In genomic region chr11:104918113-104918824, GRCh38 we compare ENCODE assay signal across 9 cellular contexts. TPM values are rescaled to one million over a fixed set of nuclear protein-coding genes. Genes with fewer than 3 reads are reported as not detected.
DNase-seq lines count a peak whose midpoint lies in the region; ATAC-seq and TF ChIP-seq lines count a peak whose summit lies in the region.
"Had no signal": no experiment of that assay in that cellular context is flagged by ENCODE, and none has a peak within 500 bp of the region (broad histone marks: within the 10 kb centered on the region; RNA-seq: fewer than 3 reads in every experiment).

No MANE protein-coding gene starts in this region.

- in situ Hi-C loops in GM13977 (cut with MboI; ENCODE audit: low pct_unique_long_range_greater_than_20kb, low sequenced_read_pairs, unreplicated experiment): no loop called here

- H3K36me3 ChIP-seq in tibial artery: no peaks in the 10 kb centered on the region

- H3K4me1 ChIP-seq in tibial artery: peaks cover 0 to 15% (median 1%) of the 10 kb centered on the region in 4 donors

- peak; percentile 10 for DNase-seq in GM13977 (ENCODE audit: low spot score)
- no peak for DNase-seq in activated naive CD4-positive, alpha-beta T cell treated with anti-CD3 and anti-CD28 coated beads, Interleukin-2, amount 50 U/mL, for 72 hours (ENCODE audit: low spot score in 2 of 2)
- no peak for DNase-seq in left colon
- DNase-seq in tibial artery: no peak
- no peak for DNase-seq in NCI-H1694 (lab: John Stamatoyannopoulos, UW)
- no peak for DNase-seq in effector CD8-positive, alpha-beta T cell (lab: John Stamatoyannopoulos, UW)

- no peaks in the 10 kb centered on the region for H3K9me3 ChIP-seq in tibial artery

- peaks cover 4 to 8% of the 10 kb centered on the region in 2 donors for H3K36me3 Mint-ChIP-seq in activated naive CD4-positive, alpha-beta T cell treated with anti-CD3 and anti-CD28 coated beads, Interleukin-2, amount 50 U/mL, for 72 hours

- no peak for TF ChIP-seq CTCF in GM13977 (IDR thresholded peaks at IDR 0.05; ENCODE audit: extremely low read depth, insufficient read depth, missing control alignments)
- TF ChIP-seq CTCF in tibial artery (IDR thresholded peaks at IDR 0.05): no peak

- ATAC-seq in HG02852 (IDR thresholded peaks at IDR 0.05; ENCODE audit: unreplicated experiment): peak; percentile 70
- peak; percentile 85 to 87 for ATAC-seq in activated naive CD4-positive, alpha-beta T cell treated with anti-CD3 and anti-CD28 coated beads, Interleukin-2, amount 50 U/mL, for 72 hours
- ATAC-seq in left colon: peak; percentile 85
- ATAC-seq in HG03460 (IDR thresholded peaks at IDR 0.05; ENCODE audit: unreplicated experiment): no peak

- H3K4me3 ChIP-seq in tibial artery: peak overlapping the region; percentile 48 to 51

- peak overlapping the region; percentile 87 to 93 for H3K27ac Mint-ChIP-seq in activated naive CD4-positive, alpha-beta T cell treated with anti-CD3 and anti-CD28 coated beads, Interleukin-2, amount 50 U/mL, for 72 hours

- H3K27ac ChIP-seq in tibial artery: peak overlapping the region; percentile 56 to 60

- H3K27me3 ChIP-seq in tibial artery: no peaks in the 10 kb centered on the region

- intact Hi-C loops in left colon (cut with DNase I, micrococcal nuclease) (no loop called here), tibial artery (cut with DNase I; ENCODE audit: low total_unique reads) (no loop called here)

- peaks cover 4 to 5% of the 10 kb centered on the region in 2 donors for H3K9me3 Mint-ChIP-seq in activated naive CD4-positive, alpha-beta T cell treated with anti-CD3 and anti-CD28 coated beads, Interleukin-2, amount 50 U/mL, for 72 hours

RNA-seq across cellular contexts. Expression of gene CASP12, which starts 20.0 kb away (rescaled TPM):
- not detected for total RNA-seq in activated naive CD4-positive, alpha-beta T cell treated with anti-CD3 and anti-CD28 coated beads, Interleukin-2, amount 50 U/mL, for 72 hours
- under 1 TPM in 1 of 2 donors, not detected in 1; 0.34 TPM for total RNA-seq in left colon
- total RNA-seq: T-helper 2 cell treated with Interferon-gamma antibody and Interleukin-4, amounts not matched to agents 100 ng/mL and 5 ng/mL, for 36 hours had no signal

RNA-seq across cellular contexts. Expression of gene CASP4, which starts 50.1 kb away (rescaled TPM):
- total RNA-seq in activated naive CD4-positive, alpha-beta T cell treated with anti-CD3 and anti-CD28 coated beads, Interleukin-2, amount 50 U/mL, for 72 hours: 10 to 100 TPM; 40.1 to 73.7 TPM
- 10 to 100 TPM; 21.2 to 26.8 TPM for total RNA-seq in left colon
